ENCODE assay signal across 3 cellular contexts in the genomic region with DNA sequence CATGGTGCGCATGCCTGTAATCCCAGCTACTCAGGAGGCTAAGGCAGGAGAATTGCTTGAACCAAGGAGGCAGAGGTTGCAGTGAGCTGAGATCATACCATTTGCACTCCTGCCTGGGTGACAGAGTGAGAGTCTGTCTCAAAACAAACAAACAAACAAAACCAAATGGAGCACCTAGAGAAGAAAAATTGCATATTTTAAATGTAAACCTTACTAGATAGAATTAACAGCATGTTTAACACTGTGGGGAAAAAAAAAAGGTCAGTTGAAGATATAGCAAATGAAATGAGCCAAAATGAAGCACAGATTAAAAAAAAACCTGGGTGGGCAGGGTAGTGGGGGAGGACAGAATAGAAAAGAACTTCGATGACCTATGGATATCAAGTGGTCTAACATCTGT.
A peak's percentile ranks its signal among the peaks of the same experiment; 100 is the strongest.
TF ChIP-seq lines count a peak whose summit lies in the region.

No MANE protein-coding gene starts in this region.

TF ChIP-seq in GM23338, 12 proteins besides CTCF, POLR2A, EP300 and RAD21 (continues in another document):
- TF ChIP-seq POLR2AphosphoS5 (IDR thresholded peaks at IDR 0.05; ENCODE audit: low read depth) (no peak), EZH2 (IDR thresholded peaks at IDR 0.05; ENCODE audit: low read depth, unreplicated experiment) (no peak), ZNF114 (CRISPR knock-in tag; IDR thresholded peaks at IDR 0.05) (no peak), NANOG (IDR thresholded peaks at IDR 0.05; ENCODE audit: borderline replicate concordance) (no peak)
- TF ChIP-seq, protein P1, sequence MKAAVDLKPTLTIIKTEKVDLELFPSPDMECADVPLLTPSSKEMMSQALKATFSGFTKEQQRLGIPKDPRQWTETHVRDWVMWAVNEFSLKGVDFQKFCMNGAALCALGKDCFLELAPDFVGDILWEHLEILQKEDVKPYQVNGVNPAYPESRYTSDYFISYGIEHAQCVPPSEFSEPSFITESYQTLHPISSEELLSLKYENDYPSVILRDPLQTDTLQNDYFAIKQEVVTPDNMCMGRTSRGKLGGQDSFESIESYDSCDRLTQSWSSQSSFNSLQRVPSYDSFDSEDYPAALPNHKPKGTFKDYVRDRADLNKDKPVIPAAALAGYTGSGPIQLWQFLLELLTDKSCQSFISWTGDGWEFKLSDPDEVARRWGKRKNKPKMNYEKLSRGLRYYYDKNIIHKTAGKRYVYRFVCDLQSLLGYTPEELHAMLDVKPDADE (IDR thresholded peaks at IDR 0.05) = no peak

TF ChIP-seq in HEK293, 187 proteins besides CTCF, POLR2A, EP300 and RAD21:
- TF ChIP-seq EGR2 (tag by site-specific recombination; IDR thresholded peaks at IDR 0.05; ENCODE audit: low read depth) (peak; percentile 82; the same call in 1 of the 2 replicates), ZIC2 (tag by site-specific recombination; IDR thresholded peaks at IDR 0.05) (no peak)
- TF ChIP-seq, protein P2, sequence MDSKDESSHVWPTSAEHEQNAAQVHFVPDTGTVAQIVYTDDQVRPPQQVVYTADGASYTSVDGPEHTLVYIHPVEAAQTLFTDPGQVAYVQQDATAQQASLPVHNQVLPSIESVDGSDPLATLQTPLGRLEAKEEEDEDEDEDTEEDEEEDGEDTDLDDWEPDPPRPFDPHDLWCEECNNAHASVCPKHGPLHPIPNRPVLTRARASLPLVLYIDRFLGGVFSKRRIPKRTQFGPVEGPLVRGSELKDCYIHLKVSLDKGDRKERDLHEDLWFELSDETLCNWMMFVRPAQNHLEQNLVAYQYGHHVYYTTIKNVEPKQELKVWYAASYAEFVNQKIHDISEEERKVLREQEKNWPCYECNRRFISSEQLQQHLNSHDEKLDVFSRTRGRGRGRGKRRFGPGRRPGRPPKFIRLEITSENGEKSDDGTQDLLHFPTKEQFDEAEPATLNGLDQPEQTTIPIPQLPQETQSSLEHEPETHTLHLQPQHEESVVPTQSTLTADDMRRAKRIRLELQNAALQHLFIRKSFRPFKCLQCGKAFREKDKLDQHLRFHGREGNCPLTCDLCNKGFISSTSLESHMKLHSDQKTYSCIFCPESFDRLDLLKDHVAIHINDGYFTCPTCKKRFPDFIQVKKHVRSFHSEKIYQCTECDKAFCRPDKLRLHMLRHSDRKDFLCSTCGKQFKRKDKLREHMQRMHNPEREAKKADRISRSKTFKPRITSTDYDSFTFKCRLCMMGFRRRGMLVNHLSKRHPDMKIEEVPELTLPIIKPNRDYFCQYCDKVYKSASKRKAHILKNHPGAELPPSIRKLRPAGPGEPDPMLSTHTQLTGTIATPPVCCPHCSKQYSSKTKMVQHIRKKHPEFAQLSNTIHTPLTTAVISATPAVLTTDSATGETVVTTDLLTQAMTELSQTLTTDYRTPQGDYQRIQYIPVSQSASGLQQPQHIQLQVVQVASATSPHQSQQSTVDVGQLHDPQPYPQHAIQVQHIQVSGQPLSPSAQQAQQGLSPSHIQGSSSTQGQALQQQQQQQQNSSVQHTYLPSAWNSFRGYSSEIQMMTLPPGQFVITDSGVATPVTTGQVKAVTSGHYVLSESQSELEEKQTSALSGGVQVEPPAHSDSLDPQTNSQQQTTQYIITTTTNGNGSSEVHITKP (tag by site-specific recombination; IDR thresholded peaks at IDR 0.05) = peak; percentile 88

TF ChIP-seq in K562, 482 proteins besides CTCF, POLR2A, EP300 and RAD21:
- TF ChIP-seq, protein P2 (IDR thresholded peaks at IDR 0.05; ENCODE audit: partially characterized antibody) = peak; percentile 87
- no peak for TF ChIP-seq RBM39 (optimal IDR thresholded peaks at IDR 0.05; ENCODE audit: low read depth, low read length)
